Comparison of ENCODE assay signal across 10 cellular contexts in the genomic region with DNA sequence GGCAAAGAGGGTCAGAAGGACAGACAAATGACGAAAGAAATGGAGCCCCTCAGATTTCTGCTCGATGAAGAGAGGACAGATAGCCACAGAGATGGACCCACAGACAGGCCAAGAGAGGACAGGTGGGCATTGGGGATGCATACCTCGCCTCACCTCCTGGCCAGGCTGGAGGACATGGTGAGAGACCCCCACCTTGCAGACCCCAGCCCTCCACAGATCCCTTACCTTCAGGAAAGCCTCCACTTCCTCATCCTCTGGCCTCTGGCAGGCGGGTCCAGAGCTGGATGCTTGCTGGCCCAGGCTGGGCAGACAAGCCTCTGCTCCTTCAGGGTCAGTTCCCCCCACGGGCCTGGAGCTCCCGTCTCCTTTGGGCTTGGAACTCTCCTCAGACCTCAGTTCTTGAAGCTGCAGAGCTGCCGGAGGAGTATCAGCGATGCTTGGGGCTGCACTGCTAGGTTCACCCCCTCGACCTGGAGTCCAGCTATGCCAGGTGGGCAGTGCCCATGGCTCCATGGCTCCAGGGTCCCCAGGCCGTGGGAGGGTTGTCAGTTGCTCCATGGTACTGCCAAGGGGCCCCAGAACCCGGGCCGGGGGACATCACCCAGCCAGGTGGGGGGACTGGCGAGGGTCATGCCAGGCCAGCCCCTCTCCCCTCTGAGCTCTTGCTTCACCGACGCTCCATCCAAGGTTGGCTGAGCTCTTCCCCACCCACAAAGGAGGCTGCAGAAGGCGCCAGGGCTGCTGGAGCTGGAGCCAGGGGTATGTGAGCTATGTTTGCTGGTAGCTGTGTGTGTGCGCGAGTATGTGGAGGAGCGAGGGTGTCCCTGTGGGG. TPM values are rescaled to one million over a fixed set of nuclear protein-coding genes. Genes with fewer than 3 reads are reported as not detected.
A peak's percentile ranks its signal among the peaks of the same experiment; 100 is the strongest.
DNase-seq lines count a peak whose midpoint lies in the region; ATAC-seq and TF ChIP-seq lines count a peak whose summit lies in the region.
"Had no signal": no experiment of that assay in that cellular context is flagged by ENCODE, and none has a peak within 500 bp of the region (broad histone marks: within the 10 kb centered on the region; RNA-seq: fewer than 3 reads in every experiment).

No MANE protein-coding gene starts in this region.

- peaks cover 0 to 2% (median 0%) of the 10 kb centered on the region in 5 donors for H3K9me3 Mint-ChIP-seq in CD8-positive, alpha-beta memory T cell
- no peaks in the 10 kb centered on the region for H3K9me3 Mint-ChIP-seq in natural killer cell

- POLR2A ChIA-PET in CD8-positive, alpha-beta memory T cell (lab: Charles Lee): interaction anchor here (1.1 to 13.6 kb wide), 8 partner anchors 10 to 90 kb away, joined by 3 to 491 read pairs (median 6); a partner anchor contains a TSS

- H3K36me3 Mint-ChIP-seq in CD8-positive, alpha-beta memory T cell: peaks cover 17 to 46% (median 20%) of the 10 kb centered on the region in 3 donors
- peaks cover 7% of the 10 kb centered on the region for H3K36me3 Mint-ChIP-seq in natural killer cell

- H3K27ac ChIP-seq in CD8-positive, alpha-beta memory T cell (ENCODE audit: low read depth, low read length): peak overlapping the region; percentile 96
- H3K27ac ChIP-seq: vagina had no signal

- H3K4me1 ChIP-seq in CD8-positive, alpha-beta memory T cell (ENCODE audit: insufficient read depth, low read length): peaks cover 34% of the 10 kb centered on the region

- DNase-seq in CD8-positive, alpha-beta memory T cell: no peak
- DNase-seq in H7: peak; percentile 51
- DNase-seq in activated CD8-positive, alpha-beta memory T cell treated with anti-CD3 and anti-CD28 coated beads, Interleukin-2, amount 50 U/mL, for 48 hours: peak; percentile 82
- no peak for DNase-seq in natural killer cell
- DNase-seq in NCI-H446 treated with DMSO at 0.1 percent for 48 hours (lab: John Stamatoyannopoulos, UW): no peak
- no peak for DNase-seq in NK-92 treated with Interleukin-12 subunit alpha and Interleukin-12 subunit beta, amount 100 ng/mL, for 24 hours (lab: John Stamatoyannopoulos, UW)
- no peak for DNase-seq in NCI-H345 treated with DMSO at 0.1 percent for 48 hours (lab: John Stamatoyannopoulos, UW; ENCODE audit: unreplicated experiment)
- no peak for DNase-seq in AG20443 (ENCODE audit: low spot score)
- DNase-seq: NCI-H1417 had no signal

- no peaks in the 10 kb centered on the region for H3K27me3 ChIP-seq in CD8-positive, alpha-beta memory T cell (ENCODE audit: insufficient read depth, low read length, poor library complexity, severe bottlenecking)
- H3K27me3 ChIP-seq in H7 (ENCODE audit: control insufficient read depth, insufficient read depth, low read length): peaks cover 23% of the 10 kb centered on the region
- H3K27me3 ChIP-seq: vagina had no signal

- intact Hi-C loops in natural killer cell (cut with micrococcal nuclease): loop anchor here (2.0 kb wide), 2 partner anchors 23 to 25 kb away; a partner anchor contains a TSS

- ATAC-seq in natural killer cell: peak in 1 of 3 donors; percentile 0

- peaks cover 0 to 6% of the 10 kb centered on the region in 2 donors for H3K27me3 Mint-ChIP-seq in CD8-positive, alpha-beta memory T cell
- no peaks in the 10 kb centered on the region for H3K27me3 Mint-ChIP-seq in natural killer cell (ENCODE audit: low read depth in 2 of 2)

- peak overlapping the region; percentile 89 to 100 (median 95) for H3K4me3 Mint-ChIP-seq in CD8-positive, alpha-beta memory T cell
- peak overlapping the region; percentile 90 for H3K4me3 Mint-ChIP-seq in natural killer cell

- H3K27ac Mint-ChIP-seq in CD8-positive, alpha-beta memory T cell: peak overlapping the region; percentile 93 to 99 (median 98)
- H3K27ac Mint-ChIP-seq in natural killer cell: peak overlapping the region; percentile 87 to 93

- H3K9me3 ChIP-seq in CD8-positive, alpha-beta memory T cell (ENCODE audit: low read length): no peaks in the 10 kb centered on the region
- H3K9me3 ChIP-seq: vagina had no signal

- H3K4me3 ChIP-seq in CD8-positive, alpha-beta memory T cell (ENCODE audit: low read length): peak overlapping the region; percentile 98
- no peak overlapping the region for H3K4me3 ChIP-seq in H7 (ENCODE audit: insufficient read depth, low read depth, low read length)

- TF ChIP-seq CTCF in natural killer cell (IDR thresholded peaks at IDR 0.05): no peak

- H3K36me3 ChIP-seq in CD8-positive, alpha-beta memory T cell (ENCODE audit: insufficient read depth, low read length): peaks cover 22% of the 10 kb centered on the region
- peaks cover 7% of the 10 kb centered on the region for H3K36me3 ChIP-seq in H7 (replicated peaks; ENCODE audit: control insufficient read depth, insufficient read depth, low read length)
- H3K36me3 ChIP-seq: vagina had no signal

- CTCF ChIA-PET in CD8-positive, alpha-beta memory T cell (lab: Charles Lee): interaction anchor here (0.7 to 15.4 kb wide), 10 partner anchors 9 to 160 kb away, joined by 3 to 504 read pairs (median 6); a partner anchor contains a TSS

- peaks cover 40 to 61% (median 49%) of the 10 kb centered on the region in 3 donors for H3K4me1 Mint-ChIP-seq in CD8-positive, alpha-beta memory T cell
- H3K4me1 Mint-ChIP-seq in natural killer cell: peaks cover 57 to 73% of the 10 kb centered on the region in 2 donors

RNA-seq across cellular contexts. Expression of a gene that starts 1.0 kb away (rescaled TPM):
- total RNA-seq in CD8-positive, alpha-beta memory T cell: 10 to 100 TPM; 14.4 to 15.0 TPM
- 4.0 TPM for polyA plus RNA-seq in CD8-positive, alpha-beta memory T cell
- total RNA-seq in H7 (2014; rRNA removed; shearing (Covaris generic)): 4.2 and 11.6 TPM in 2 replicates
- 100 to 1,000 TPM; 176 to 282 (median 246) TPM for total RNA-seq in natural killer cell

RNA-seq across cellular contexts. Expression of a gene that starts 24.4 kb away (rescaled TPM):
- total RNA-seq in CD8-positive, alpha-beta memory T cell: 100 to 1,000 TPM; 145 to 149 TPM
- polyA plus RNA-seq in CD8-positive, alpha-beta memory T cell: 97.5 TPM
- 88.8 and 91.6 TPM in 2 replicates for total RNA-seq in H7 (2014; rRNA removed; shearing (Covaris generic))
- 10 to 100 TPM; 55.9 to 68.3 (median 68.1) TPM for total RNA-seq in natural killer cell

RNA-seq across cellular contexts. Expression of a gene that starts 46.8 kb away (rescaled TPM):
- total RNA-seq in CD8-positive, alpha-beta memory T cell: not detected
- polyA plus RNA-seq in CD8-positive, alpha-beta memory T cell: not detected
- not detected in 2 replicates for total RNA-seq in H7 (2014; rRNA removed; shearing (Covaris generic))
- 1 to 10 TPM in 2 of 3 donors, not detected in 1; 1.8 to 1.9 TPM for total RNA-seq in natural killer cell
- total RNA-seq: vagina had no signal

Comparison
In these comparisons a context has a peak if more than half of its experiments do, and no peak if none do; other contexts are left out.
1. DNase-seq: peak in H7 (single experiment) and activated CD8-positive, alpha-beta memory T cell treated with anti-CD3 and anti-CD28 coated beads, Interleukin-2, amount 50 U/mL, for 48 hours (single experiment); none in CD8-positive, alpha-beta memory T cell (0 of 5), natural killer cell (single experiment), NCI-H446 treated with DMSO at 0.1 percent for 48 hours (single experiment), NK-92 treated with Interleukin-12 subunit alpha and Interleukin-12 subunit beta, amount 100 ng/mL, for 24 hours (single experiment), NCI-H345 treated with DMSO at 0.1 percent for 48 hours (single experiment) and AG20443 (single experiment).
2. RNA of a gene that starts 1.0 kb away (total RNA-seq): 176 to 282 TPM in natural killer cell; 14.4 to 15.0 TPM in CD8-positive, alpha-beta memory T cell and 4.2 to 11.6 TPM in H7; every median in the first group is over 10 times any median in the second.